ENCODE assay signal across 14 cellular contexts in genomic region chr19:8484331-8484894, GRCh38. TPM values are rescaled to one million over a fixed set of nuclear protein-coding genes. Genes with fewer than 3 reads are reported as not detected.
A peak's percentile ranks its signal among the peaks of the same experiment; 100 is the strongest.
DNase-seq lines count a peak whose midpoint lies in the region; ATAC-seq and TF ChIP-seq lines count a peak whose summit lies in the region.
"Had no signal": no experiment of that assay in that cellular context is flagged by ENCODE, and none has a peak within 500 bp of the region (broad histone marks: within the 10 kb centered on the region; RNA-seq: fewer than 3 reads in every experiment).

No MANE protein-coding gene starts in this region.

- H3K27me3 Mint-ChIP-seq in endodermal cell (ENCODE audit: insufficient read depth): no peaks in the 10 kb centered on the region
- H3K27me3 Mint-ChIP-seq: CD8-positive, alpha-beta memory T cell had no signal

- H3K4me1 ChIP-seq in RWPE2 (ENCODE audit: insufficient read depth, poor library complexity, severe bottlenecking) (peaks cover 11% of the 10 kb centered on the region), endodermal cell (ENCODE audit: control insufficient read depth, insufficient read depth, low read length) (no peaks in the 10 kb centered on the region), lower lobe of right lung (peaks cover 54% of the 10 kb centered on the region)

- DNase-seq in RWPE2 (ENCODE audit: low spot score) (peak; percentile 34), endodermal cell (no peak), lower lobe of right lung (peak; percentile 79), COLO829 (ENCODE audit: low spot score) (no peak), Kasumi-1 (lab: John Stamatoyannopoulos, UW) (no peak)
- DNase-seq in effector CD4-positive, alpha-beta T cell: no peak
- DNase-seq: activated CD4-positive, CD25-positive, alpha-beta regulatory T cell treated with anti-CD3 and anti-CD28 coated beads, Interleukin-2, amount 50 U/mL, for 72 hours; activated T-cell treated with anti-CD3 and anti-CD28 coated beads, Interleukin-2, amount 50 U/mL, for 48 hours; CD8-positive, alpha-beta memory T cell; stimulated activated CD4-positive, alpha-beta T cell treated with anti-CD3 and anti-CD28 coated beads, Interleukin-4, amount 100 ng/mL, for 24 hours had no signal

- H3K27ac ChIP-seq in RWPE2 (ENCODE audit: poor library complexity, severe bottlenecking) (no peak overlapping the region), endodermal cell (ENCODE audit: low read depth, low read length) (no peak overlapping the region), lower lobe of right lung (peak overlapping the region; percentile 49), temporal lobe (ENCODE audit: low read depth, low read length) (peak overlapping the region; percentile 52)

- H3K9me3 ChIP-seq in RWPE2 (ENCODE audit: severe bottlenecking) (no peaks in the 10 kb centered on the region), endodermal cell (ENCODE audit: control insufficient read depth, low read length) (no peaks in the 10 kb centered on the region), lower lobe of right lung (no peaks in the 10 kb centered on the region)

- 94 to 95% methylated on average over 15 to 18 of the region's 18 CpGs for WGBS in endodermal cell (ENCODE audit: insufficient coverage in 1 of 2, insufficient read length in 1 of 2), 2 experiments

- intact Hi-C loops in lower lobe of right lung (cut with DNase I): no loop called here

- H3K36me3 ChIP-seq in RWPE2 (ENCODE audit: low read depth) (peaks cover 83% of the 10 kb centered on the region), endodermal cell (ENCODE audit: control insufficient read depth, insufficient read depth, low read length) (peaks cover 90% of the 10 kb centered on the region), lower lobe of right lung (peaks cover 94% of the 10 kb centered on the region)

- TF ChIP-seq CTCF in RWPE2 (IDR thresholded peaks at IDR 0.05; ENCODE audit: poor library complexity, severe bottlenecking): no peak
- TF ChIP-seq CTCF in endodermal cell (conservative IDR thresholded peaks at IDR 0.05): no peak
- TF ChIP-seq CTCF in lower lobe of right lung (IDR thresholded peaks at IDR 0.05): no peak

- no peaks in the 10 kb centered on the region for H3K9me3 Mint-ChIP-seq in endodermal cell
- H3K9me3 Mint-ChIP-seq: CD8-positive, alpha-beta memory T cell had no signal

- peaks cover 79% of the 10 kb centered on the region for H3K36me3 Mint-ChIP-seq in endodermal cell (ENCODE audit: low read depth)

- H3K4me3 ChIP-seq in RWPE2 (ENCODE audit: severe bottlenecking): no peak overlapping the region
- H3K4me3 ChIP-seq in endodermal cell (ENCODE audit: low read length): no peak overlapping the region
- H3K4me3 ChIP-seq in lower lobe of right lung: no peak overlapping the region

- H3K27me3 ChIP-seq in RWPE2 (ENCODE audit: insufficient read depth, poor library complexity, severe bottlenecking) (no peaks in the 10 kb centered on the region), endodermal cell (ENCODE audit: control insufficient read depth, insufficient read depth, low read length, poor library complexity, severe bottlenecking) (no peaks in the 10 kb centered on the region), lower lobe of right lung (ENCODE audit: low read depth) (no peaks in the 10 kb centered on the region)

- no peak overlapping the region for H3K4me3 Mint-ChIP-seq in endodermal cell

- peak overlapping the region; percentile 58 for H3K27ac Mint-ChIP-seq in endodermal cell

- no peak overlapping the region for H3K9ac ChIP-seq in endodermal cell (ENCODE audit: extremely low read depth, low read length, poor library complexity, severe bottlenecking)

- H3K4me1 Mint-ChIP-seq in endodermal cell: peaks cover 8% of the 10 kb centered on the region

- ATAC-seq in RWPE2 (ENCODE audit: low read depth): no peak
- ATAC-seq in lower lobe of right lung: peak; percentile 10 to 67
- no peak for ATAC-seq in HG02610 (IDR thresholded peaks at IDR 0.05; ENCODE audit: unreplicated experiment)

RNA-seq across cellular contexts. Expression of gene PRAM1, which starts 18.0 kb away (rescaled TPM):
- total RNA-seq in endodermal cell (1 to 10 TPM in 1 of 2 donors, under 1 TPM in 1; 0.40 to 1.9 TPM), lower lobe of right lung (52.2 TPM), temporal lobe (0.25 TPM)
- polyA plus RNA-seq in endodermal cell (2013, experiment 1 of 2): 1.00 TPM
- 0.58 TPM for polyA plus RNA-seq in endodermal cell (2013, experiment 2 of 2)
- total RNA-seq: dermis microvascular lymphatic vessel endothelial cell, pulmonary artery endothelial cell had no signal

RNA-seq across cellular contexts. Expression of gene ZNF414, which starts 29.6 kb away (rescaled TPM):
- 10 to 100 TPM; 22.6 to 23.7 TPM for total RNA-seq in endodermal cell
- 20.2 TPM for polyA plus RNA-seq in endodermal cell (2013, experiment 1 of 2)
- polyA plus RNA-seq in endodermal cell (2013, experiment 2 of 2): 25.0 TPM
- total RNA-seq in lower lobe of right lung: 21.6 TPM
- 4.7 TPM for total RNA-seq in temporal lobe

RNA-seq across cellular contexts. Expression of gene HNRNPM, which starts 39.6 kb away (rescaled TPM):
- total RNA-seq in endodermal cell: 100 to 1,000 TPM; 271 to 370 TPM
- 198 TPM for polyA plus RNA-seq in endodermal cell (2013, experiment 1 of 2)
- 223 TPM for polyA plus RNA-seq in endodermal cell (2013, experiment 2 of 2)
- total RNA-seq in lower lobe of right lung: 152 TPM
- total RNA-seq in temporal lobe: 84.3 TPM

Comparison
In these comparisons a context has a peak if more than half of its experiments do, and no peak if none do; other contexts are left out.
1. ATAC-seq: peak in lower lobe of right lung (2 of 2); none in RWPE2 (single experiment) and HG02610 (single experiment).
2. DNase-seq: peak in RWPE2 (single experiment) and lower lobe of right lung (single experiment); none in endodermal cell (single experiment), COLO829 (single experiment), effector CD4-positive, alpha-beta T cell (single experiment) and Kasumi-1 (0 of 2).
3. H3K27ac ChIP-seq: peak in lower lobe of right lung (single experiment) and temporal lobe (single experiment); none in RWPE2 (single experiment) and endodermal cell (single experiment).
4. RNA of gene PRAM1, which starts 18.0 kb away (total RNA-seq): 52.2 TPM in lower lobe of right lung (single experiment); 0.40 to 1.9 TPM in endodermal cell and 0.25 TPM in temporal lobe (single experiment); every median in the first group is over 10 times any median in the second.